ENCODE assay signal across 32 cellular contexts in the genomic region with DNA sequence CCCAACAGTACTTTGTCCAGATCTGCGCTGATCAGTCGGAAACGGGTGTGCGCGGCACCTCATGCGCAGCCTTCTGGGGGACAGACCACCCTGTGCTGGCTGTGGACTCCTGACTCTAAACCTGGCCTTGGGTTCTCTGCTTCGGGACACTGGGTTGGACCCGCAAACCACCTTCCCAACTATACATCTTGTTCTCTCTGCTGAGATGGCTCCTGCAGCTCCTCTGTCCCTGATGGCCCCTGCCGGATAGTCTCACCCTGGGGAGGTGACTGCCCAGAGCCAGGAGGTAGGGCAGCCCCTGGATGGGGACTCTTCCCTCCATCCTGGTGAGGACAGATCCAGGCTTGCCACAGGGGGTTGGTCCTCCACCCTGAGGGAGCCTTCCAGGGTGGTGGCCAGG. TPM values are rescaled to one million over a fixed set of nuclear protein-coding genes. Genes with fewer than 3 reads are reported as not detected.
DNase-seq lines count a peak whose midpoint lies in the region; ATAC-seq and TF ChIP-seq lines count a peak whose summit lies in the region.
"Had no signal": no experiment of that assay in that cellular context is flagged by ENCODE, and none has a peak within 500 bp of the region (broad histone marks: within the 10 kb centered on the region; RNA-seq: fewer than 3 reads in every experiment).

No MANE protein-coding gene starts in this region.

- H3K9me3 Mint-ChIP-seq in CD8-positive, alpha-beta memory T cell = no peaks in the 10 kb centered on the region
- H3K9me3 Mint-ChIP-seq: activated naive CD4-positive, alpha-beta T cell treated with anti-CD3 and anti-CD28 coated beads, Interleukin-2, amount 10 ng/mL, durations not matched to agents 7 days and 5 days; H9; natural killer cell treated with Interleukin-12 subunit alpha and Interleukin-12 subunit beta and Interleukin-15 and Interleukin-18, amount 100 ng/mL, for 72 hours; stimulated activated naive CD8-positive, alpha-beta T cell treated with anti-CD3 and anti-CD28 coated beads, Interleukin-15, amount 100 ng/mL, for 72 hours had no signal

- no peaks in the 10 kb centered on the region for H3K27me3 Mint-ChIP-seq in CD8-positive, alpha-beta memory T cell
- H3K27me3 Mint-ChIP-seq: activated CD4-positive, alpha-beta T cell treated with anti-CD3 and anti-CD28 coated beads for 36 hours; natural killer cell treated with Interleukin-12 subunit alpha and Interleukin-12 subunit beta and Interleukin-15 and Interleukin-18, amount 100 ng/mL, for 72 hours; stimulated activated naive CD8-positive, alpha-beta T cell treated with anti-CD3 and anti-CD28 coated beads, Interleukin-15, amount 100 ng/mL, for 72 hours had no signal

- peak; percentile 63 for DNase-seq in activated CD8-positive, alpha-beta memory T cell treated with anti-CD3 and anti-CD28 coated beads for 24 hours
- DNase-seq in activated CD8-positive, alpha-beta memory T cell treated with anti-CD3 and anti-CD28 coated beads, Interleukin-2, amount 50 U/mL, for 48 hours = no peak
- no peak for DNase-seq in CD8-positive, alpha-beta memory T cell
- DNase-seq in WERI-Rb-1 (no peak), osteoblast (ENCODE audit: insufficient read length, low spot score, missing footprints) (peak; percentile 64)
- DNase-seq: 8988T; activated CD4-positive, alpha-beta T cell treated with anti-CD3 and anti-CD28 coated beads for 36 hours; colonic mucosa; effector CD4-positive, alpha-beta T cell; H9; NCI-H2029 treated with DMSO at 0.1 percent for 48 hours; PC-3; retina; Right ventricle myocardium superior; stimulated activated naive CD8-positive, alpha-beta T cell treated with anti-CD3 and anti-CD28 coated beads, Interleukin-15, amount 100 ng/mL, for 72 hours; thyroid gland; uterus had no signal

- POLR2A ChIA-PET in CD8-positive, alpha-beta memory T cell (lab: Charles Lee) = no interaction called here

- no peaks in the 10 kb centered on the region for H4K20me1 ChIP-seq in osteoblast (ENCODE audit: insufficient read depth, low read length)

- H3K79me2 ChIP-seq in osteoblast (ENCODE audit: insufficient read depth, low read length) = no peaks in the 10 kb centered on the region
- H3K79me2 ChIP-seq: hepatocyte had no signal

- peaks cover 0 to 4% (median 0%) of the 10 kb centered on the region in 3 donors for H3K36me3 Mint-ChIP-seq in CD8-positive, alpha-beta memory T cell
- H3K36me3 Mint-ChIP-seq: natural killer cell treated with Interleukin-12 subunit alpha and Interleukin-12 subunit beta and Interleukin-15 and Interleukin-18, amount 100 ng/mL, for 72 hours had no signal

- H3K4me1 Mint-ChIP-seq in CD8-positive, alpha-beta memory T cell = peaks cover 31 to 71% (median 34%) of the 10 kb centered on the region in 3 donors

- ATAC-seq in GM18511 (IDR thresholded peaks at IDR 0.05; ENCODE audit: unreplicated experiment) (no peak), HG03460 (IDR thresholded peaks at IDR 0.05; ENCODE audit: unreplicated experiment) (no peak), GM21528 (IDR thresholded peaks at IDR 0.05; ENCODE audit: low FRiP score, unreplicated experiment) (no peak)
- ATAC-seq: activated CD4-positive, alpha-beta T cell treated with anti-CD3 and anti-CD28 coated beads for 36 hours; natural killer cell treated with Interleukin-12 subunit alpha and Interleukin-12 subunit beta and Interleukin-15 and Interleukin-18, amount 100 ng/mL, for 72 hours; PC-3; stimulated activated naive CD8-positive, alpha-beta T cell treated with anti-CD3 and anti-CD28 coated beads, Interleukin-15, amount 100 ng/mL, for 72 hours had no signal

- no peak overlapping the region for H3K4me3 ChIP-seq in CD8-positive, alpha-beta memory T cell (ENCODE audit: low read length)
- H3K4me3 ChIP-seq in WERI-Rb-1 (ENCODE audit: low read depth, low read length) = no peak overlapping the region
- no peak overlapping the region for H3K4me3 ChIP-seq in osteoblast (ENCODE audit: insufficient read depth, low read length)
- H3K4me3 ChIP-seq: ascending aorta, cardiac muscle cell, colonic mucosa, hepatocyte, lung, skin epidermis, thyroid gland, uterus had no signal

- no peak for TF ChIP-seq CTCF in WERI-Rb-1 (IDR thresholded peaks at IDR 0.05; ENCODE audit: low read depth, low read length)
- TF ChIP-seq CTCF in osteoblast (IDR thresholded peaks at IDR 0.05; ENCODE audit: extremely low read depth, low read depth, low read length) = no peak

- peak overlapping the region in 2 of 7 donors; percentile 16 to 57 for H3K4me3 Mint-ChIP-seq in CD8-positive, alpha-beta memory T cell
- H3K4me3 Mint-ChIP-seq: activated CD4-positive, alpha-beta T cell treated with anti-CD3 and anti-CD28 coated beads for 36 hours; activated naive CD4-positive, alpha-beta T cell treated with anti-CD3 and anti-CD28 coated beads, Interleukin-2, amount 10 ng/mL, durations not matched to agents 7 days and 5 days; H9; natural killer cell treated with Interleukin-12 subunit alpha and Interleukin-12 subunit beta and Interleukin-15 and Interleukin-18, amount 100 ng/mL, for 72 hours had no signal

- peaks cover 67% of the 10 kb centered on the region for H3K4me1 ChIP-seq in CD8-positive, alpha-beta memory T cell (ENCODE audit: insufficient read depth, low read length)
- peaks cover 8% of the 10 kb centered on the region for H3K4me1 ChIP-seq in osteoblast (ENCODE audit: insufficient read depth, low read length)

- H3K27me3 ChIP-seq in CD8-positive, alpha-beta memory T cell (ENCODE audit: insufficient read depth, low read length, poor library complexity, severe bottlenecking) = no peaks in the 10 kb centered on the region
- H3K27me3 ChIP-seq in WERI-Rb-1 (ENCODE audit: insufficient read depth, low read depth, severe bottlenecking) = no peaks in the 10 kb centered on the region
- no peaks in the 10 kb centered on the region for H3K27me3 ChIP-seq in osteoblast (ENCODE audit: insufficient read depth, low read length)
- H3K27me3 ChIP-seq: ascending aorta, cardiac muscle cell, colonic mucosa, hepatocyte, thyroid gland, uterus had no signal

- no peak overlapping the region for H2AFZ ChIP-seq in osteoblast (ENCODE audit: low read length)
- H2AFZ ChIP-seq: hepatocyte had no signal

- H3K36me3 ChIP-seq in CD8-positive, alpha-beta memory T cell (ENCODE audit: insufficient read depth, low read length) = no peaks in the 10 kb centered on the region
- H3K36me3 ChIP-seq in WERI-Rb-1 = peaks cover 17% of the 10 kb centered on the region
- peaks cover 5% of the 10 kb centered on the region for H3K36me3 ChIP-seq in osteoblast (ENCODE audit: insufficient read depth, low read length)
- H3K36me3 ChIP-seq: cardiac muscle cell, colonic mucosa, uterus had no signal

- peak overlapping the region in 7 of 8 donors; percentile 15 to 95 (median 61) for H3K27ac Mint-ChIP-seq in CD8-positive, alpha-beta memory T cell
- H3K27ac Mint-ChIP-seq: activated CD4-positive, alpha-beta T cell treated with anti-CD3 and anti-CD28 coated beads for 36 hours; natural killer cell treated with Interleukin-12 subunit alpha and Interleukin-12 subunit beta and Interleukin-15 and Interleukin-18, amount 100 ng/mL, for 72 hours had no signal

- H3K9me3 ChIP-seq in CD8-positive, alpha-beta memory T cell (ENCODE audit: low read length) = no peaks in the 10 kb centered on the region
- H3K9me3 ChIP-seq in WERI-Rb-1 (ENCODE audit: severe bottlenecking) (no peaks in the 10 kb centered on the region), osteoblast (ENCODE audit: low read depth, low read length) (no peaks in the 10 kb centered on the region)
- H3K9me3 ChIP-seq: ascending aorta, colonic mucosa, thyroid gland, uterus had no signal

- H3K27ac ChIP-seq in CD8-positive, alpha-beta memory T cell (ENCODE audit: low read depth, low read length) = no peak overlapping the region
- H3K27ac ChIP-seq in WERI-Rb-1 (peak overlapping the region; percentile 72), osteoblast (ENCODE audit: low read depth, low read length) (no peak overlapping the region)
- H3K27ac ChIP-seq: ascending aorta, cardiac muscle cell, colonic mucosa, epithelial cell of prostate, hepatocyte, HL-60, KMS-11, thyroid gland, uterus had no signal

- CTCF ChIA-PET in CD8-positive, alpha-beta memory T cell (lab: Charles Lee) = interaction anchor here (1.0 kb wide), 1 partner anchor 26 kb away, joined by 3 read pairs; no protein-coding TSS in a partner anchor

- no peak overlapping the region for H3K4me2 ChIP-seq in osteoblast (ENCODE audit: insufficient read depth, low read length)
- H3K4me2 ChIP-seq: hepatocyte, KMS-11 had no signal

RNA-seq across cellular contexts. Expression of gene RFX1, which starts 23.3 kb away (rescaled TPM):
- total RNA-seq in CD8-positive, alpha-beta memory T cell = 10 to 100 TPM; 13.0 to 13.6 TPM
- polyA plus RNA-seq in CD8-positive, alpha-beta memory T cell = 3.1 TPM
- total RNA-seq in osteoblast = 2.4 and 2.5 TPM in 2 replicates

RNA-seq across cellular contexts. Expression of gene DCAF15, which starts 30.5 kb away (rescaled TPM):
- total RNA-seq in CD8-positive, alpha-beta memory T cell = 10 to 100 TPM; 64.6 to 66.5 TPM
- 8.0 TPM for polyA plus RNA-seq in CD8-positive, alpha-beta memory T cell
- total RNA-seq in osteoblast = 11.5 and 11.9 TPM in 2 replicates

RNA-seq across cellular contexts. Expression of gene PODNL1, which starts 44.6 kb away (rescaled TPM):
- under 1 TPM in 1 of 2 experiments, not detected in 1; 0.24 TPM for total RNA-seq in CD8-positive, alpha-beta memory T cell
- polyA plus RNA-seq in CD8-positive, alpha-beta memory T cell = not detected
- total RNA-seq in osteoblast = 4.0 and 6.5 TPM in 2 replicates
- total RNA-seq: mononuclear cell, omental fat pad, PC-3 had no signal
- polyA plus RNA-seq: cardiac muscle cell had no signal

RNA-seq across cellular contexts. Expression of gene RLN3, which starts 45.2 kb away (rescaled TPM):
- total RNA-seq in CD8-positive, alpha-beta memory T cell = not detected
- polyA plus RNA-seq in CD8-positive, alpha-beta memory T cell = not detected
- total RNA-seq in osteoblast = not detected in 2 replicates
- total RNA-seq: activated CD4-positive, alpha-beta T cell treated with anti-CD3 and anti-CD28 coated beads for 36 hours; ascending aorta; cardiac muscle cell; colonic mucosa; H9; hepatocyte; mononuclear cell; natural killer cell treated with Interleukin-12 subunit alpha and Interleukin-12 subunit beta and Interleukin-15 and Interleukin-18, amount 100 ng/mL, for 72 hours; omental fat pad; PC-3; Right ventricle myocardium superior; thyroid gland; uterus had no signal
- polyA plus RNA-seq: cardiac muscle cell, hepatocyte had no signal

RNA-seq across cellular contexts. Expression of gene IL27RA, which starts 48.8 kb away (rescaled TPM):
- total RNA-seq in CD8-positive, alpha-beta memory T cell = 10 to 100 TPM; 71.4 to 73.6 TPM
- polyA plus RNA-seq in CD8-positive, alpha-beta memory T cell = 83.4 TPM
- 1.1 and 1.2 TPM in 2 replicates for total RNA-seq in osteoblast

Comparison
In these comparisons a context has a peak if more than half of its experiments do, and no peak if none do; other contexts are left out.
1. DNase-seq: peak in activated CD8-positive, alpha-beta memory T cell treated with anti-CD3 and anti-CD28 coated beads for 24 hours (single experiment) and osteoblast (single experiment); none in activated CD8-positive, alpha-beta memory T cell treated with anti-CD3 and anti-CD28 coated beads, Interleukin-2, amount 50 U/mL, for 48 hours (single experiment), CD8-positive, alpha-beta memory T cell (0 of 5) and WERI-Rb-1 (single experiment).